Comparison of ENCODE assay signal across 8 cellular contexts in genomic region chr1:38992450-38993111, GRCh38. TPM values are rescaled to one million over a fixed set of nuclear protein-coding genes. Genes with fewer than 3 reads are reported as not detected.
DNase-seq lines count a peak whose midpoint lies in the region; ATAC-seq, FAIRE-seq and TF ChIP-seq lines count a peak whose summit lies in the region.

No MANE protein-coding gene starts in this region.

- peak overlapping the region; percentile 84 for H3K4me2 ChIP-seq in keratinocyte (ENCODE audit: control insufficient read depth, extremely low read depth, insufficient read depth, low read depth, low read length)

- H3K27me3 Mint-ChIP-seq in activated CD4-positive, alpha-beta T cell treated with anti-CD3 and anti-CD28 coated beads, Interleukin-2, amount 10 ng/mL, durations not matched to agents 24 days and 14 days: no peaks in the 10 kb centered on the region
- H3K27me3 Mint-ChIP-seq in activated CD8-positive, alpha-beta T cell treated with anti-CD3 and anti-CD28 coated beads for 36 hours: no peaks in the 10 kb centered on the region

- DNase-seq in activated CD4-positive, alpha-beta T cell treated with anti-CD3 and anti-CD28 coated beads, Interleukin-2, amount 10 ng/mL, durations not matched to agents 24 days and 14 days: no peak
- DNase-seq in activated CD4-positive, alpha-beta T cell treated with anti-CD3 and anti-CD28 coated beads for 4 hours: no peak
- no peak for DNase-seq in activated CD8-positive, alpha-beta T cell treated with anti-CD3 and anti-CD28 coated beads for 36 hours
- DNase-seq in keratinocyte (ENCODE audit: low read depth, low spot score): no peak
- no peak for DNase-seq in D341Med (ENCODE audit: low spot score)

- H3K27ac ChIP-seq in keratinocyte (ENCODE audit: control insufficient read depth, insufficient read depth, low read length) (peak overlapping the region; percentile 24), thymus (ENCODE audit: low read depth) (no peak overlapping the region)

- TF ChIP-seq CTCF in activated CD8-positive, alpha-beta T cell treated with anti-CD3 and anti-CD28 coated beads for 36 hours (IDR thresholded peaks at IDR 0.05): no peak
- no peak for TF ChIP-seq CTCF in keratinocyte (optimal IDR thresholded peaks at IDR 0.05 in 1 of 3, IDR thresholded peaks at IDR 0.05 in 1 of 3, conservative IDR thresholded peaks at IDR 0.05 in 1 of 3; ENCODE audit: extremely low read depth in 1 of 3, insufficient read depth in 2 of 3, low read length in 3 of 3)

- intact Hi-C loops in activated CD4-positive, alpha-beta T cell treated with anti-CD3 and anti-CD28 coated beads, Interleukin-2, amount 10 ng/mL, durations not matched to agents 24 days and 14 days (cut with micrococcal nuclease): loop anchor here (5.0 kb wide), 2 partner anchors 135 to 195 kb away; partner anchors contain the start of gene RRAGC
- intact Hi-C loops in activated CD8-positive, alpha-beta T cell treated with anti-CD3 and anti-CD28 coated beads for 36 hours (cut with micrococcal nuclease): no loop called here

- H3K9ac ChIP-seq in keratinocyte (ENCODE audit: control insufficient read depth, extremely low read depth, insufficient read depth, low read length): peak overlapping the region; percentile 89

- no peaks in the 10 kb centered on the region for H3K9me3 Mint-ChIP-seq in activated CD4-positive, alpha-beta T cell treated with anti-CD3 and anti-CD28 coated beads, Interleukin-2, amount 10 ng/mL, durations not matched to agents 24 days and 14 days
- H3K9me3 Mint-ChIP-seq in activated CD8-positive, alpha-beta T cell treated with anti-CD3 and anti-CD28 coated beads for 36 hours: no peaks in the 10 kb centered on the region

- CTCF ChIA-PET in activated CD8-positive, alpha-beta T cell treated with anti-CD3 and anti-CD28 coated beads for 36 hours (lab: Charles Lee): interaction anchor here (1.0 kb wide), 1 partner anchor 11 kb away, joined by 6 read pairs; no protein-coding TSS in a partner anchor

- dilution Hi-C loops in keratinocyte (cut with MboI; ENCODE audit: extremely low pct_ligation_motif_present, low sequenced_read_pairs): no loop called here

- H2AFZ ChIP-seq in keratinocyte (ENCODE audit: control insufficient read depth, low read length): no peak overlapping the region

- H3K4me1 ChIP-seq in keratinocyte (ENCODE audit: control insufficient read depth, extremely low read depth, insufficient read depth, low read length) (peaks cover 28% of the 10 kb centered on the region), thymus (ENCODE audit: control insufficient read depth, insufficient read depth, low read length) (peaks cover 13% of the 10 kb centered on the region)

- peaks cover 66% of the 10 kb centered on the region for H3K79me2 ChIP-seq in keratinocyte (ENCODE audit: control insufficient read depth, insufficient read depth, low read length)

- peaks cover 43% of the 10 kb centered on the region for H3K4me1 Mint-ChIP-seq in activated CD4-positive, alpha-beta T cell treated with anti-CD3 and anti-CD28 coated beads, Interleukin-2, amount 10 ng/mL, durations not matched to agents 24 days and 14 days
- H3K4me1 Mint-ChIP-seq in activated CD8-positive, alpha-beta T cell treated with anti-CD3 and anti-CD28 coated beads for 36 hours (ENCODE audit: low read depth): peaks cover 51% of the 10 kb centered on the region

- no peaks in the 10 kb centered on the region for H3K9me3 ChIP-seq in keratinocyte (ENCODE audit: control insufficient read depth, low read depth, low read length)
- no peaks in the 10 kb centered on the region for H3K9me3 ChIP-seq in thymus (ENCODE audit: control insufficient read depth)

- no peak for ATAC-seq in activated CD8-positive, alpha-beta T cell treated with anti-CD3 and anti-CD28 coated beads for 36 hours
- ATAC-seq in GM19455 (IDR thresholded peaks at IDR 0.05; ENCODE audit: unreplicated experiment): no peak
- ATAC-seq in HG03432 (IDR thresholded peaks at IDR 0.05; ENCODE audit: unreplicated experiment): no peak

- peaks cover 35% of the 10 kb centered on the region for H3K36me3 Mint-ChIP-seq in activated CD4-positive, alpha-beta T cell treated with anti-CD3 and anti-CD28 coated beads, Interleukin-2, amount 10 ng/mL, durations not matched to agents 24 days and 14 days (ENCODE audit: low read depth)
- peaks cover 46% of the 10 kb centered on the region for H3K36me3 Mint-ChIP-seq in activated CD8-positive, alpha-beta T cell treated with anti-CD3 and anti-CD28 coated beads for 36 hours (ENCODE audit: low read depth)

- H3K4me3 Mint-ChIP-seq in activated CD4-positive, alpha-beta T cell treated with anti-CD3 and anti-CD28 coated beads, Interleukin-2, amount 10 ng/mL, durations not matched to agents 24 days and 14 days: peak overlapping the region; percentile 87
- H3K4me3 Mint-ChIP-seq in activated CD8-positive, alpha-beta T cell treated with anti-CD3 and anti-CD28 coated beads for 36 hours: peak overlapping the region; percentile 82

- H3K4me3 ChIP-seq in keratinocyte (ENCODE audit: control insufficient read depth in 2 of 3, extremely low read depth in 1 of 3, insufficient read depth in 2 of 3, low read depth in 1 of 3, low read length in 3 of 3): peak overlapping the region; percentile 80 to 90 (median 85)
- peak overlapping the region; percentile 99 for H3K4me3 ChIP-seq in thymus (ENCODE audit: low read length)

- H3K27ac Mint-ChIP-seq in activated CD4-positive, alpha-beta T cell treated with anti-CD3 and anti-CD28 coated beads, Interleukin-2, amount 10 ng/mL, durations not matched to agents 24 days and 14 days: peak overlapping the region; percentile 65
- peak overlapping the region; percentile 83 for H3K27ac Mint-ChIP-seq in activated CD8-positive, alpha-beta T cell treated with anti-CD3 and anti-CD28 coated beads for 36 hours

- H3K27me3 ChIP-seq in keratinocyte (ENCODE audit: control insufficient read depth, extremely low read depth, insufficient read depth, low read length) (no peaks in the 10 kb centered on the region), thymus (ENCODE audit: control insufficient read depth, insufficient read depth) (no peaks in the 10 kb centered on the region)

- POLR2A ChIA-PET in activated CD8-positive, alpha-beta T cell treated with anti-CD3 and anti-CD28 coated beads for 36 hours (lab: Charles Lee): interaction anchor here (2.0 kb wide), 1 partner anchor 34 kb away, joined by 8 read pairs; the partner anchor contains the start of gene NDUFS5

- 51% methylated on average over 9 of the region's 9 CpGs for WGBS in thymus

- H3K9me1 ChIP-seq in keratinocyte (ENCODE audit: control insufficient read depth, extremely low read depth, insufficient read depth, low read length): peaks cover 2% of the 10 kb centered on the region

- FAIRE-seq in keratinocyte (lab: Jason Lieb, UNC): peak; percentile 9

- H4K20me1 ChIP-seq in keratinocyte (ENCODE audit: control insufficient read depth, extremely low read depth, insufficient read depth, low read length): peaks cover 31% of the 10 kb centered on the region

- H3K36me3 ChIP-seq in keratinocyte (ENCODE audit: control insufficient read depth in 2 of 2, extremely low read depth in 1 of 2, insufficient read depth in 2 of 2, low read length in 2 of 2) (peaks cover 5 to 14% of the 10 kb centered on the region in 2 experiments), thymus (ENCODE audit: control insufficient read depth, insufficient read depth) (peaks cover 5% of the 10 kb centered on the region)

RNA-seq across cellular contexts. Expression of gene AKIRIN1, which starts 1.5 kb away (rescaled TPM):
- 76.0 and 79.3 TPM in 2 replicates for total RNA-seq in activated CD4-positive, alpha-beta T cell treated with anti-CD3 and anti-CD28 coated beads, Interleukin-2, amount 10 ng/mL, durations not matched to agents 24 days and 14 days
- total RNA-seq in activated CD8-positive, alpha-beta T cell treated with anti-CD3 and anti-CD28 coated beads for 36 hours: 10 to 100 TPM; 57.8 to 59.4 TPM
- 68.4 to 111 TPM (median 82.3 TPM) in 3 replicates for polyA plus RNA-seq in keratinocyte
- polyA plus RNA-seq in keratinocyte (2011; ENCODE audit: low read depth): 52.3 TPM
- polyA plus RNA-seq in keratinocyte (2011; cell fraction: cytosol; rRNA removed): 56.7 and 125 TPM in 2 replicates
- polyA plus RNA-seq in keratinocyte (2011; cell fraction: nucleus; rRNA removed): 57.9 and 60.9 TPM in 2 replicates
- 51.4 and 58.3 TPM in 2 replicates for polyA plus RNA-seq in keratinocyte (2012; ENCODE audit: low replicate concordance)
- polyA minus RNA-seq in keratinocyte: 14.7 to 64.4 TPM (median 43.6 TPM) in 3 replicates
- polyA minus RNA-seq in keratinocyte (2011; cell fraction: cytosol; rRNA and poly(A)+ RNA removed): 78.5 TPM
- 36.7 and 52.9 TPM in 2 replicates for polyA minus RNA-seq in keratinocyte (2011; cell fraction: nucleus; rRNA and poly(A)+ RNA removed)
- polyA plus RNA-seq in thymus: 40.3 TPM

RNA-seq across cellular contexts. Expression of gene NDUFS5, which starts 33.6 kb away (rescaled TPM):
- 162 and 164 TPM in 2 replicates for total RNA-seq in activated CD4-positive, alpha-beta T cell treated with anti-CD3 and anti-CD28 coated beads, Interleukin-2, amount 10 ng/mL, durations not matched to agents 24 days and 14 days
- 100 to 1,000 TPM; 153 to 178 TPM for total RNA-seq in activated CD8-positive, alpha-beta T cell treated with anti-CD3 and anti-CD28 coated beads for 36 hours
- polyA plus RNA-seq in keratinocyte: 709 to 977 TPM (median 742 TPM) in 3 replicates
- 830 TPM for polyA plus RNA-seq in keratinocyte (2011; ENCODE audit: low read depth)
- polyA plus RNA-seq in keratinocyte (2011; cell fraction: cytosol; rRNA removed): 1,065 and 1,103 TPM in 2 replicates
- 301 and 470 TPM in 2 replicates for polyA plus RNA-seq in keratinocyte (2011; cell fraction: nucleus; rRNA removed)
- polyA plus RNA-seq in keratinocyte (2012; ENCODE audit: low replicate concordance): 637 and 1,022 TPM in 2 replicates
- polyA minus RNA-seq in keratinocyte: 88.3 to 259 TPM (median 127 TPM) in 3 replicates
- 186 TPM for polyA minus RNA-seq in keratinocyte (2011; cell fraction: cytosol; rRNA and poly(A)+ RNA removed)
- polyA minus RNA-seq in keratinocyte (2011; cell fraction: nucleus; rRNA and poly(A)+ RNA removed): 44.9 and 68.0 TPM in 2 replicates
- 483 TPM for polyA plus RNA-seq in thymus

RNA-seq across cellular contexts. Expression of gene RHBDL2, which starts 51.0 kb away (rescaled TPM):
- total RNA-seq in activated CD4-positive, alpha-beta T cell treated with anti-CD3 and anti-CD28 coated beads, Interleukin-2, amount 10 ng/mL, durations not matched to agents 24 days and 14 days: not detected in 2 replicates
- total RNA-seq in activated CD8-positive, alpha-beta T cell treated with anti-CD3 and anti-CD28 coated beads for 36 hours: not detected
- 5.4 to 9.2 TPM (median 7.9 TPM) in 3 replicates for polyA plus RNA-seq in keratinocyte
- polyA plus RNA-seq in keratinocyte (2011; ENCODE audit: low read depth): 11.6 TPM
- polyA plus RNA-seq in keratinocyte (2011; cell fraction: cytosol; rRNA removed): 7.2 and 7.3 TPM in 2 replicates
- polyA plus RNA-seq in keratinocyte (2011; cell fraction: nucleus; rRNA removed): 10.9 and 16.2 TPM in 2 replicates
- 12.8 and 29.6 TPM in 2 replicates for polyA plus RNA-seq in keratinocyte (2012; ENCODE audit: low replicate concordance)
- polyA minus RNA-seq in keratinocyte: 3.2 to 4.3 TPM (median 4.2 TPM) in 3 replicates
- 2.9 TPM for polyA minus RNA-seq in keratinocyte (2011; cell fraction: cytosol; rRNA and poly(A)+ RNA removed)
- 2.5 and 4.7 TPM in 2 replicates for polyA minus RNA-seq in keratinocyte (2011; cell fraction: nucleus; rRNA and poly(A)+ RNA removed)
- 2.3 TPM for polyA plus RNA-seq in thymus
